1 cellular context compared by ENCODE assay signal in the genomic region with DNA sequence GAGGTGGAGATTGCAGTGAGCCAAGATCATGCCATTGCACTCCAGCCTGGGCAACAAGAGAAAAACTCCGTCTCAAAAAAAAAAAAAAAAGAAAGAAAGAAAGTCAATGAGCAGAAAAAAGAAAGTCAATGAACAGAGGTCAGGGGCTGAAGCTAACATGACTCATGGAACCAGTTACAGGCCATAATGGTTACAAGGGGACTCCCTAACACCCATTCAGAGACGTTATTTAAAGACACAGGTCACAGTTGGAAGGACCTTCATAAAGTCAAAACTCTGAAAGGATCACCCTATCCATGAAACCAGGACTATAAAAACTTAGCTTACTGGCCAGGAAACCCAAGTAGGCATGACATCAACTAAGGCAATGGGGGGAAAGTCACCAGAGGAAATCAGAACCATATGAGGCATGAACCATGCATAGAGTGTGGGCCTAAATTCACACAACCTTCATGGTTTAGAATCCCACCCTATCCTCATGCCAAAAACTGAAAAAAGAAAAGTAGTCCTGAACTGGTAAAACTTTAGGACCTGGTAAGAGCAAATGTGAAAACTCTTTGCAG.
TF ChIP-seq lines count a peak whose summit lies in the region.

No MANE protein-coding gene starts in this region.

TF ChIP-seq in SK-N-SH treated with all-trans-retinoic acid at 6 μM for 48 hours, 23 proteins besides CTCF, POLR2A, EP300 and RAD21 (continued from another document):
- TF ChIP-seq, protein P1, sequence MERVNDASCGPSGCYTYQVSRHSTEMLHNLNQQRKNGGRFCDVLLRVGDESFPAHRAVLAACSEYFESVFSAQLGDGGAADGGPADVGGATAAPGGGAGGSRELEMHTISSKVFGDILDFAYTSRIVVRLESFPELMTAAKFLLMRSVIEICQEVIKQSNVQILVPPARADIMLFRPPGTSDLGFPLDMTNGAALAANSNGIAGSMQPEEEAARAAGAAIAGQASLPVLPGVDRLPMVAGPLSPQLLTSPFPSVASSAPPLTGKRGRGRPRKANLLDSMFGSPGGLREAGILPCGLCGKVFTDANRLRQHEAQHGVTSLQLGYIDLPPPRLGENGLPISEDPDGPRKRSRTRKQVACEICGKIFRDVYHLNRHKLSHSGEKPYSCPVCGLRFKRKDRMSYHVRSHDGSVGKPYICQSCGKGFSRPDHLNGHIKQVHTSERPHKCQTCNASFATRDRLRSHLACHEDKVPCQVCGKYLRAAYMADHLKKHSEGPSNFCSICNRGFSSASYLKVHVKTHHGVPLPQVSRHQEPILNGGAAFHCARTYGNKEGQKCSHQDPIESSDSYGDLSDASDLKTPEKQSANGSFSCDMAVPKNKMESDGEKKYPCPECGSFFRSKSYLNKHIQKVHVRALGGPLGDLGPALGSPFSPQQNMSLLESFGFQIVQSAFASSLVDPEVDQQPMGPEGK (CRISPR knock-in tag; IDR thresholded peaks at IDR 0.05; ENCODE audit: borderline replicate concordance), result no peak
- TF ChIP-seq ZFP3 (CRISPR knock-in tag; IDR thresholded peaks at IDR 0.05) (no peak), RARB (CRISPR knock-in tag; IDR thresholded peaks at IDR 0.05) (no peak), GLIS3 (CRISPR knock-in tag; IDR thresholded peaks at IDR 0.05) (no peak), ZFP30 (CRISPR knock-in tag; IDR thresholded peaks at IDR 0.05) (no peak), ZNF8 (CRISPR knock-in tag; IDR thresholded peaks at IDR 0.05) (no peak), TOX (CRISPR knock-in tag; IDR thresholded peaks at IDR 0.05; ENCODE audit: borderline replicate concordance) (no peak), ISL1 (CRISPR knock-in tag; IDR thresholded peaks at IDR 0.05) (no peak)
- TF ChIP-seq, protein P2, sequence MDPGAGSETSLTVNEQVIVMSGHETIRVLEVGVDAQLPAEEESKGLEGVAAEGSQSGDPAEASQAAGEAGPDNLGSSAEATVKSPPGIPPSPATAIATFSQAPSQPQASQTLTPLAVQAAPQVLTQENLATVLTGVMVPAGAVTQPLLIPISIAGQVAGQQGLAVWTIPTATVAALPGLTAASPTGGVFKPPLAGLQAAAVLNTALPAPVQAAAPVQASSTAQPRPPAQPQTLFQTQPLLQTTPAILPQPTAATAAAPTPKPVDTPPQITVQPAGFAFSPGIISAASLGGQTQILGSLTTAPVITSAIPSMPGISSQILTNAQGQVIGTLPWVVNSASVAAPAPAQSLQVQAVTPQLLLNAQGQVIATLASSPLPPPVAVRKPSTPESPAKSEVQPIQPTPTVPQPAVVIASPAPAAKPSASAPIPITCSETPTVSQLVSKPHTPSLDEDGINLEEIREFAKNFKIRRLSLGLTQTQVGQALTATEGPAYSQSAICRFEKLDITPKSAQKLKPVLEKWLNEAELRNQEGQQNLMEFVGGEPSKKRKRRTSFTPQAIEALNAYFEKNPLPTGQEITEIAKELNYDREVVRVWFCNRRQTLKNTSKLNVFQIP (CRISPR knock-in tag; IDR thresholded peaks at IDR 0.05; ENCODE audit: borderline replicate concordance, low read depth), result no peak
- TF ChIP-seq, protein P3, sequence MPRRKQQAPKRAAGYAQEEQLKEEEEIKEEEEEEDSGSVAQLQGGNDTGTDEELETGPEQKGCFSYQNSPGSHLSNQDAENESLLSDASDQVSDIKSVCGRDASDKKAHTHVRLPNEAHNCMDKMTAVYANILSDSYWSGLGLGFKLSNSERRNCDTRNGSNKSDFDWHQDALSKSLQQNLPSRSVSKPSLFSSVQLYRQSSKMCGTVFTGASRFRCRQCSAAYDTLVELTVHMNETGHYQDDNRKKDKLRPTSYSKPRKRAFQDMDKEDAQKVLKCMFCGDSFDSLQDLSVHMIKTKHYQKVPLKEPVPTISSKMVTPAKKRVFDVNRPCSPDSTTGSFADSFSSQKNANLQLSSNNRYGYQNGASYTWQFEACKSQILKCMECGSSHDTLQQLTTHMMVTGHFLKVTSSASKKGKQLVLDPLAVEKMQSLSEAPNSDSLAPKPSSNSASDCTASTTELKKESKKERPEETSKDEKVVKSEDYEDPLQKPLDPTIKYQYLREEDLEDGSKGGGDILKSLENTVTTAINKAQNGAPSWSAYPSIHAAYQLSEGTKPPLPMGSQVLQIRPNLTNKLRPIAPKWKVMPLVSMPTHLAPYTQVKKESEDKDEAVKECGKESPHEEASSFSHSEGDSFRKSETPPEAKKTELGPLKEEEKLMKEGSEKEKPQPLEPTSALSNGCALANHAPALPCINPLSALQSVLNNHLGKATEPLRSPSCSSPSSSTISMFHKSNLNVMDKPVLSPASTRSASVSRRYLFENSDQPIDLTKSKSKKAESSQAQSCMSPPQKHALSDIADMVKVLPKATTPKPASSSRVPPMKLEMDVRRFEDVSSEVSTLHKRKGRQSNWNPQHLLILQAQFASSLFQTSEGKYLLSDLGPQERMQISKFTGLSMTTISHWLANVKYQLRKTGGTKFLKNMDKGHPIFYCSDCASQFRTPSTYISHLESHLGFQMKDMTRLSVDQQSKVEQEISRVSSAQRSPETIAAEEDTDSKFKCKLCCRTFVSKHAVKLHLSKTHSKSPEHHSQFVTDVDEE (CRISPR knock-in tag; IDR thresholded peaks at IDR 0.05), result no peak
